In genomic region chr18:56459451-56459777, GRCh38 we compare ENCODE assay signal across 23 cellular contexts.
A peak's percentile ranks its signal among the peaks of the same experiment; 100 is the strongest.
DNase-seq lines count a peak whose midpoint lies in the region; ATAC-seq and TF ChIP-seq lines count a peak whose summit lies in the region.
"Had no signal": no experiment of that assay in that cellular context is flagged by ENCODE, and none has a peak within 500 bp of the region (broad histone marks: within the 10 kb centered on the region; RNA-seq: fewer than 3 reads in every experiment).

No MANE protein-coding gene starts in this region.

- H3K27ac Mint-ChIP-seq in brain (peak overlapping the region in 3 of 5 experiments; percentile 20 to 90 (median 71)), mesothelial cell of epicardium (no peak overlapping the region)
- H3K27ac Mint-ChIP-seq in stimulated activated memory B cell treated with anti-CD40 and anti-IgM and Interleukin-4, amounts not matched to agents 10 μg/mL and 1 μg/mL and 100 μg/mL, for 72 hours, result no peak overlapping the region
- H3K27ac Mint-ChIP-seq: activated T-cell treated with anti-CD3 and anti-CD28 coated beads, Interleukin-2, amount 50 U/mL, for 24 hours; stimulated activated effector memory CD8-positive, alpha-beta T cell treated with anti-CD3 and anti-CD28 coated beads, Interleukin-12 subunit alpha, Interleukin-12 subunit beta, amount 100 ng/mL, for 72 hours; T-helper 2 cell treated with Interferon-gamma antibody and Interleukin-4, amounts not matched to agents 5 μg/mL and 100 μg/mL, for 36 hours had no signal

- ATAC-seq in right lobe of liver (peak; percentile 56 to 85 (median 78)), gastrocnemius medialis (peak; percentile 73), HG03097 (IDR thresholded peaks at IDR 0.05; ENCODE audit: low FRiP score, unreplicated experiment) (no peak)
- no peak for ATAC-seq in stimulated activated memory B cell treated with anti-CD40 and anti-IgM and Interleukin-4, amounts not matched to agents 10 μg/mL and 1 μg/mL and 100 μg/mL, for 72 hours
- ATAC-seq: GM12878; mucosa of descending colon; stimulated activated effector memory CD8-positive, alpha-beta T cell treated with anti-CD3 and anti-CD28 coated beads, Interleukin-12 subunit alpha, Interleukin-12 subunit beta, amount 100 ng/mL, for 72 hours had no signal

- H3K36me3 Mint-ChIP-seq in brain (no peaks in the 10 kb centered on the region), mesothelial cell of epicardium (no peaks in the 10 kb centered on the region)
- no peaks in the 10 kb centered on the region for H3K36me3 Mint-ChIP-seq in stimulated activated memory B cell treated with anti-CD40 and anti-IgM and Interleukin-4, amounts not matched to agents 10 μg/mL and 1 μg/mL and 100 μg/mL, for 72 hours
- H3K36me3 Mint-ChIP-seq: stimulated activated effector memory CD8-positive, alpha-beta T cell treated with anti-CD3 and anti-CD28 coated beads, Interleukin-12 subunit alpha, Interleukin-12 subunit beta, amount 100 ng/mL, for 72 hours had no signal

- H3K4me3 Mint-ChIP-seq in brain, result peak overlapping the region in 1 of 5 experiments; percentile 24
- no peak overlapping the region for H3K4me3 Mint-ChIP-seq in mesothelial cell of epicardium
- no peak overlapping the region for H3K4me3 Mint-ChIP-seq in stimulated activated memory B cell treated with anti-CD40 and anti-IgM and Interleukin-4, amounts not matched to agents 10 μg/mL and 1 μg/mL and 100 μg/mL, for 72 hours
- H3K4me3 Mint-ChIP-seq: activated T-cell treated with anti-CD3 and anti-CD28 coated beads, Interleukin-2, amount 50 U/mL, for 24 hours; neural crest cell; stimulated activated effector memory CD8-positive, alpha-beta T cell treated with anti-CD3 and anti-CD28 coated beads, Interleukin-12 subunit alpha, Interleukin-12 subunit beta, amount 100 ng/mL, for 72 hours; T-helper 2 cell treated with Interferon-gamma antibody and Interleukin-4, amounts not matched to agents 5 μg/mL and 100 μg/mL, for 36 hours had no signal

- no peak overlapping the region for H3K4me3 ChIP-seq in fibroblast of villous mesenchyme (ENCODE audit: low read depth, low read length)
- H3K4me3 ChIP-seq in right lobe of liver, result no peak overlapping the region
- H3K4me3 ChIP-seq in gastrocnemius medialis, result no peak overlapping the region
- H3K4me3 ChIP-seq: BLaER1 treated with 17β-estradiol and CSF1 and Interleukin-3, amounts not matched to agents 10 nM and 100 nM; coronary artery; GM12878; HAP-1; mucosa of descending colon had no signal

- H3K9me3 Mint-ChIP-seq in brain (peaks cover 3 to 16% (median 8%) of the 10 kb centered on the region in 5 experiments), mesothelial cell of epicardium (peaks cover 15% of the 10 kb centered on the region)
- peaks cover 7% of the 10 kb centered on the region for H3K9me3 Mint-ChIP-seq in stimulated activated memory B cell treated with anti-CD40 and anti-IgM and Interleukin-4, amounts not matched to agents 10 μg/mL and 1 μg/mL and 100 μg/mL, for 72 hours
- H3K9me3 Mint-ChIP-seq: T-helper 2 cell treated with Interferon-gamma antibody and Interleukin-4, amounts not matched to agents 5 μg/mL and 100 μg/mL, for 36 hours had no signal

- H3K4me1 ChIP-seq in right lobe of liver (no peaks in the 10 kb centered on the region), gastrocnemius medialis (no peaks in the 10 kb centered on the region)

- TF ChIP-seq CTCF in brain (conservative IDR thresholded peaks at IDR 0.05) (no peak), fibroblast of villous mesenchyme (IDR thresholded peaks at IDR 0.05; ENCODE audit: insufficient read depth, low read depth, low read length) (no peak), right lobe of liver (IDR thresholded peaks at IDR 0.05) (no peak), gastrocnemius medialis (IDR thresholded peaks at IDR 0.05 in 4 of 5, conservative IDR thresholded peaks at IDR 0.05 in 1 of 5) (no peak), mesothelial cell of epicardium (IDR thresholded peaks at IDR 0.05; ENCODE audit: unreplicated experiment) (no peak)

- H3K27ac ChIP-seq in right lobe of liver (peak overlapping the region in 1 of 3 donors; percentile 29), gastrocnemius medialis (peak overlapping the region; percentile 68 to 79 (median 72)), substantia nigra (ENCODE audit: low read depth, low read length, poor library complexity, severe bottlenecking) (no peak overlapping the region)
- H3K27ac ChIP-seq: coronary artery had no signal

- H3K27me3 ChIP-seq in right lobe of liver (no peaks in the 10 kb centered on the region), gastrocnemius medialis (no peaks in the 10 kb centered on the region)
- H3K27me3 ChIP-seq: BLaER1 treated with 17β-estradiol and CSF1 and Interleukin-3, amounts not matched to agents 10 nM and 100 nM had no signal

- peaks cover 14% of the 10 kb centered on the region for H3K4me1 Mint-ChIP-seq in brain
- H3K4me1 Mint-ChIP-seq in mesothelial cell of epicardium, result peaks cover 8% of the 10 kb centered on the region
- no peaks in the 10 kb centered on the region for H3K4me1 Mint-ChIP-seq in stimulated activated memory B cell treated with anti-CD40 and anti-IgM and Interleukin-4, amounts not matched to agents 10 μg/mL and 1 μg/mL and 100 μg/mL, for 72 hours
- H3K4me1 Mint-ChIP-seq: neural crest cell; stimulated activated effector memory CD8-positive, alpha-beta T cell treated with anti-CD3 and anti-CD28 coated beads, Interleukin-12 subunit alpha, Interleukin-12 subunit beta, amount 100 ng/mL, for 72 hours had no signal

- 16% methylated on average over 4 of the region's 4 CpGs for WGBS in right lobe of liver (ENCODE audit: insufficient coverage, low coverage, low lambda C conversion rate, missing lambda C conversion rate)

- H3K9me3 ChIP-seq in right lobe of liver, result no peaks in the 10 kb centered on the region
- no peaks in the 10 kb centered on the region for H3K9me3 ChIP-seq in gastrocnemius medialis
- H3K9me3 ChIP-seq: HAP-1, mucosa of descending colon, SK-N-SH had no signal

- no peaks in the 10 kb centered on the region for H3K36me3 ChIP-seq in right lobe of liver
- H3K36me3 ChIP-seq in gastrocnemius medialis, result no peaks in the 10 kb centered on the region
- H3K36me3 ChIP-seq: HAP-1 had no signal

- DNase-seq in fibroblast of villous mesenchyme (ENCODE audit: low read depth) (peak; percentile 17), right lobe of liver (no peak), gastrocnemius medialis (no peak), substantia nigra (lab: John Stamatoyannopoulos, UW) (no peak), mesothelial cell of epicardium (ENCODE audit: low spot score in 2 of 2, unreplicated experiment in 2 of 2) (no peak)
- DNase-seq: activated CD4-positive, alpha-beta T cell treated with anti-CD3 and anti-CD28 coated beads for 48 hours; activated T-cell treated with anti-CD3 and anti-CD28 coated beads, Interleukin-2, amount 50 U/mL, for 24 hours; mucosa of descending colon; NCI-H1092 treated with DMSO at 0.1 percent for 48 hours; NCI-H1930; NCI-H526 treated with DMSO at 0.1 percent for 48 hours; SK-N-SH; stimulated activated CD4-positive, alpha-beta T cell treated with anti-CD3 and anti-CD28 coated beads, Interleukin-2, amount 100 ng/mL, for 48 hours had no signal

- in situ Hi-C loops in gastrocnemius medialis (cut with MboI; ENCODE audit: low sequenced_read_pairs in 4 of 4), result no loop called here

- intact Hi-C loops in right lobe of liver (cut with DNase I), result no loop called here
- intact Hi-C loops in gastrocnemius medialis (cut with DNase I; ENCODE audit: low total_unique reads), result no loop called here

- H3K27me3 Mint-ChIP-seq in brain (peaks cover 8% of the 10 kb centered on the region), mesothelial cell of epicardium (ENCODE audit: low read depth) (peaks cover 10% of the 10 kb centered on the region)
- peaks cover 11% of the 10 kb centered on the region for H3K27me3 Mint-ChIP-seq in stimulated activated memory B cell treated with anti-CD40 and anti-IgM and Interleukin-4, amounts not matched to agents 10 μg/mL and 1 μg/mL and 100 μg/mL, for 72 hours

- TF ChIP-seq POLR2A in right lobe of liver (IDR thresholded peaks at IDR 0.05) (no peak), gastrocnemius medialis (IDR thresholded peaks at IDR 0.05) (no peak)

Comparison
In these comparisons a context has a peak if more than half of its experiments do, and no peak if none do; other contexts are left out.
1. H3K27ac Mint-ChIP-seq: peak in brain (3 of 5); none in mesothelial cell of epicardium (single experiment) and stimulated activated memory B cell treated with anti-CD40 and anti-IgM and Interleukin-4, amounts not matched to agents 10 μg/mL and 1 μg/mL and 100 μg/mL, for 72 hours (single experiment).
2. ATAC-seq: peak in right lobe of liver (4 of 4) and gastrocnemius medialis (2 of 2); none in HG03097 (single experiment) and stimulated activated memory B cell treated with anti-CD40 and anti-IgM and Interleukin-4, amounts not matched to agents 10 μg/mL and 1 μg/mL and 100 μg/mL, for 72 hours (single experiment).